ENCODE assay signal across 11 cellular contexts in genomic region chr7:74029991-74030415, GRCh38. TPM values are rescaled to one million over a fixed set of nuclear protein-coding genes. Genes with fewer than 3 reads are reported as not detected.
DNase-seq lines count a peak whose midpoint lies in the region; ATAC-seq and TF ChIP-seq lines count a peak whose summit lies in the region.
"Had no signal": no experiment of that assay in that cellular context is flagged by ENCODE, and none has a peak within 500 bp of the region (broad histone marks: within the 10 kb centered on the region; RNA-seq: fewer than 3 reads in every experiment).

No MANE protein-coding gene starts in this region.

- no peak overlapping the region for H3K4me3 Mint-ChIP-seq in naive thymus-derived CD8-positive, alpha-beta T cell

- H3K9me3 ChIP-seq in prostate gland, result no peaks in the 10 kb centered on the region
- H3K9me3 ChIP-seq: HAP-1 had no signal

- H3K9me3 Mint-ChIP-seq in naive thymus-derived CD8-positive, alpha-beta T cell, result peaks cover 0 to 1% (median 0%) of the 10 kb centered on the region in 9 donors

- H3K36me3 Mint-ChIP-seq in naive thymus-derived CD8-positive, alpha-beta T cell, result no peaks in the 10 kb centered on the region

- H3K4me3 ChIP-seq in AG10803 (ENCODE audit: low read length) (peak overlapping the region; percentile 69), prostate gland (peak overlapping the region; percentile 36 to 40)
- H3K4me3 ChIP-seq: HAP-1 had no signal

- DNase-seq in AG10803 (ENCODE audit: low read depth) (no peak), NCI-H82 (lab: John Stamatoyannopoulos, UW) (peak; percentile 61), head of caudate nucleus (peak in 38 of 42 donors; percentile 41 to 85 (median 63)), prostate gland (ENCODE audit: low spot score) (no peak), GM10266 (ENCODE audit: extremely low spot score) (no peak), hippocampal formation (lab: John Stamatoyannopoulos, UW) (no peak)
- no peak for DNase-seq in naive thymus-derived CD8-positive, alpha-beta T cell
- DNase-seq: activated CD4-positive, alpha-beta T cell treated with anti-CD3 and anti-CD28 coated beads, Interleukin-2, amount 50 U/mL, for 4 hours; activated naive CD4-positive, alpha-beta T cell treated with Interleukin-2 at 50 U/mL for 16 hours had no signal

- H3K4me1 ChIP-seq in prostate gland (replicated peaks), result peaks cover 12% of the 10 kb centered on the region
- H3K4me1 ChIP-seq: HAP-1 had no signal

- H3K36me3 ChIP-seq in prostate gland, result no peaks in the 10 kb centered on the region
- H3K36me3 ChIP-seq: HAP-1 had no signal

- H3K27me3 Mint-ChIP-seq in naive thymus-derived CD8-positive, alpha-beta T cell, result peaks cover 24 to 62% (median 45%) of the 10 kb centered on the region in 5 donors

- no peak for TF ChIP-seq POLR2A in prostate gland (IDR thresholded peaks at IDR 0.05)

- TF ChIP-seq CTCF in AG10803 (conservative IDR thresholded peaks at IDR 0.05; ENCODE audit: low read length) (no peak), prostate gland (IDR thresholded peaks at IDR 0.05) (no peak), GM10266 (IDR thresholded peaks at IDR 0.05; ENCODE audit: control insufficient read depth, insufficient read depth, low read depth, missing control alignments) (no peak)

- H3K27me3 ChIP-seq in prostate gland (replicated peaks; ENCODE audit: insufficient read depth), result no peaks in the 10 kb centered on the region

- H3K4me1 Mint-ChIP-seq in naive thymus-derived CD8-positive, alpha-beta T cell, result peaks cover 12 to 30% (median 17%) of the 10 kb centered on the region in 4 donors

- ATAC-seq in naive thymus-derived CD8-positive, alpha-beta T cell, result no peak
- ATAC-seq in esophagus mucosa, result no peak

- WGBS in prostate gland, result 36% methylated on average over 8 of the region's 8 CpGs

- POLR2A ChIA-PET in naive thymus-derived CD8-positive, alpha-beta T cell (lab: Charles Lee), result no interaction called here

- intact Hi-C loops in head of caudate nucleus (cut with DNase I), result loop anchor here (5.0 kb wide), 1 partner anchor 163 kb away; no protein-coding TSS in a partner anchor
- intact Hi-C loops in prostate gland (cut with DNase I), result loop anchor here (5.0 kb wide), 1 partner anchor 43 kb away; no protein-coding TSS in a partner anchor

- no peak overlapping the region for H3K27ac Mint-ChIP-seq in naive thymus-derived CD8-positive, alpha-beta T cell

- H3K27ac ChIP-seq in prostate gland, result peak overlapping the region; percentile 20 to 78

RNA-seq across cellular contexts. Expression of gene ELN, which starts 2.0 kb away (rescaled TPM):
- 10 to 100 TPM; 34.7 to 93.4 TPM for total RNA-seq in prostate gland
- not detected for total RNA-seq in naive thymus-derived CD8-positive, alpha-beta T cell
- polyA plus RNA-seq in naive thymus-derived CD8-positive, alpha-beta T cell, result not detected
- total RNA-seq in esophagus mucosa, result 4.9 TPM

RNA-seq across cellular contexts. Expression of gene LIMK1, which starts 53.6 kb away (rescaled TPM):
- total RNA-seq in prostate gland (10 to 100 TPM; 12.8 to 41.2 TPM), esophagus mucosa (10.2 TPM)
- 10 to 100 TPM; 14.1 to 14.6 TPM for total RNA-seq in naive thymus-derived CD8-positive, alpha-beta T cell
- polyA plus RNA-seq in naive thymus-derived CD8-positive, alpha-beta T cell, result 1 to 10 TPM; 2.8 to 4.8 (median 3.4) TPM

Comparison
In these comparisons a context has a peak if more than half of its experiments do, and no peak if none do; other contexts are left out.
1. DNase-seq: peak in NCI-H82 (single experiment) and head of caudate nucleus (38 of 42); none in AG10803 (single experiment), prostate gland (single experiment), naive thymus-derived CD8-positive, alpha-beta T cell (0 of 10), GM10266 (single experiment) and hippocampal formation (0 of 2).